8 cellular contexts compared by ENCODE assay signal in the genomic region with DNA sequence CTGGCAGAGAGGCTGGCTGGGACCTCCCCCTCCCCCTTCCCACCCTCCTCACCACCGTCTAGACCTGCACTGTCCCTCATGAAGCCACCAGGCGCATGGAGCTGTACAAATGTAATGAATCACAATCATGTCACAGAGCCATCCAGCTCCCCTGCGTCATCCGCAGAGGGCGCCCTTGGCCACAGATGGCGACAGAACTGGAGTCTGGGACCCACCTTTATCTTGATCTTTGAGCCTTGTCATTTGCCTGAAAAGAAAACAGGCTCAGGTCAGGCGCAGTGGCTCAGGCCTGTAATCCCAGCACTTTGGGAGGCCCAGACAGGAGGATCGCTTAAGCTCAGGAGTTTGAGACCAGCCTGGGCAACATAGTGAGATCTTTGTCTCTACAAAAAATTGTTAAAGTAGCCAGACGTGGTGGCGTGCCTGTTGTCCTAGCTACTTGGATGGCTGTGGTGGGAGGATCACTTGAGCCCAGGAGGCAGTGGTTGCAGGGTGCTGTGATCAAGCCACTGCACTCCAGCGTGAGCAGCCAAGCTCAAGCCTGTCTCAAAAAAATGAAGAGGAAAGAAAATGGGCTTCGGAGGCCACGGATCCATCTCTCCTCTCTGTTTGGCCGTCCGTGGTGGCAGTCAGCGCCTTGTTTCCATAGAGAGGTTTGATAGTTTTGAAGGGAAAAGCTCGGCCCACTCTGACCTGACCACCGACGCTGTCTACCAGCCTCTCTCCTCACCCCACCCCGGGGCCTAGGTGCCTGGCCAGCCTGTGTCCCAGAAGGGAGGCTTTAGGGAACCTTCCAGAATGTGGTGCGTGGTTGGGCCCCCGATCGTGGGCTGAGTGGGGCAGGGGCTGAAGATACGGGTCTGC. TPM values are rescaled to one million over a fixed set of nuclear protein-coding genes. Genes with fewer than 3 reads are reported as not detected.
DNase-seq lines count a peak whose midpoint lies in the region; ATAC-seq and TF ChIP-seq lines count a peak whose summit lies in the region.

No MANE protein-coding gene starts in this region.

- H3K4me1 Mint-ChIP-seq in activated T-cell treated with anti-CD3 and anti-CD28 coated beads, Interleukin-2, amount 50 U/mL, for 72 hours (ENCODE audit: low read depth): no peaks in the 10 kb centered on the region

- no peak overlapping the region for H3K4me3 ChIP-seq in DND-41 (ENCODE audit: low read depth in 1 of 2, low read length in 2 of 2)

- H4K20me1 ChIP-seq in DND-41 (ENCODE audit: insufficient read depth, low read length): peaks cover 20% of the 10 kb centered on the region

- no peaks in the 10 kb centered on the region for H3K27me3 ChIP-seq in DND-41 (ENCODE audit: insufficient read depth, low read length, poor library complexity)

- H3K36me3 ChIP-seq in DND-41 (ENCODE audit: insufficient read depth, low read length): no peaks in the 10 kb centered on the region

- DNase-seq in DND-41: peak; percentile 76
- DNase-seq in H4 (ENCODE audit: low spot score): peak; percentile 43
- DNase-seq in NCI-H510A treated with DMSO at 0.1 percent for 48 hours (lab: John Stamatoyannopoulos, UW): peak; percentile 56
- DNase-seq in activated T-cell treated with anti-CD3 and anti-CD28 coated beads, Interleukin-2, amount 50 U/mL, for 72 hours: peak; percentile 60 to 65
- no peak for DNase-seq in left lobe of liver (ENCODE audit: low spot score)
- no peak for DNase-seq in Right ventricle myocardium superior
- no peak for DNase-seq in mucosa of gallbladder (ENCODE audit: low spot score)

- H3K27ac ChIP-seq in DND-41 (ENCODE audit: low read length): no peak overlapping the region

- TF ChIP-seq CTCF in DND-41 (IDR thresholded peaks at IDR 0.05; ENCODE audit: borderline replicate concordance, extremely low read depth, low read length, poor library complexity, severe bottlenecking): peak; percentile 87

- intact Hi-C loops in Right ventricle myocardium superior (cut with DNase I): no loop called here

- no peak overlapping the region for H3K27ac Mint-ChIP-seq in activated T-cell treated with anti-CD3 and anti-CD28 coated beads, Interleukin-2, amount 50 U/mL, for 72 hours

- peak overlapping the region; percentile 14; the same call in 1 of the 2 replicates for H3K9ac ChIP-seq in DND-41 (ENCODE audit: low read depth, low read length)

- no peaks in the 10 kb centered on the region for H3K9me3 Mint-ChIP-seq in activated T-cell treated with anti-CD3 and anti-CD28 coated beads, Interleukin-2, amount 50 U/mL, for 72 hours

- peak overlapping the region in 1 of 2 donors; percentile 55 for H3K4me3 Mint-ChIP-seq in activated T-cell treated with anti-CD3 and anti-CD28 coated beads, Interleukin-2, amount 50 U/mL, for 72 hours

- no peak overlapping the region for H3K4me2 ChIP-seq in DND-41 (ENCODE audit: insufficient read depth, low read length)

- peak; percentile 72 for ATAC-seq in DND-41 (ENCODE audit: insufficient read depth, low read depth)
- ATAC-seq in activated T-cell treated with anti-CD3 and anti-CD28 coated beads, Interleukin-2, amount 50 U/mL, for 72 hours (replicated peaks in 1 of 2): peak; percentile 61 to 66
- ATAC-seq in left lobe of liver: peak; percentile 82
- ATAC-seq in Right ventricle myocardium superior (ENCODE audit: poor library complexity): no peak
- ATAC-seq in HG03342 (IDR thresholded peaks at IDR 0.05; ENCODE audit: unreplicated experiment): no peak

- H3K27me3 Mint-ChIP-seq in activated T-cell treated with anti-CD3 and anti-CD28 coated beads, Interleukin-2, amount 50 U/mL, for 72 hours (ENCODE audit: low read depth): no peaks in the 10 kb centered on the region

- H3K9me3 ChIP-seq in DND-41 (ENCODE audit: insufficient read depth, low read length, severe bottlenecking): no peaks in the 10 kb centered on the region

- no peaks in the 10 kb centered on the region for H3K79me2 ChIP-seq in DND-41 (ENCODE audit: insufficient read depth, low read length)

- no peak overlapping the region for H2AFZ ChIP-seq in DND-41 (ENCODE audit: low read depth, low read length)

- no peaks in the 10 kb centered on the region for H3K36me3 Mint-ChIP-seq in activated T-cell treated with anti-CD3 and anti-CD28 coated beads, Interleukin-2, amount 50 U/mL, for 72 hours (ENCODE audit: insufficient read depth in 2 of 2)

- peaks cover 15% of the 10 kb centered on the region for H3K4me1 ChIP-seq in DND-41 (ENCODE audit: insufficient read depth, low read length)

RNA-seq across cellular contexts. Expression of a gene that starts 6.2 kb away (rescaled TPM):
- not detected in 2 replicates for total RNA-seq in H4 (2014; rRNA removed; shearing (Covaris generic))
- total RNA-seq in activated T-cell treated with anti-CD3 and anti-CD28 coated beads, Interleukin-2, amount 50 U/mL, for 72 hours: under 1 TPM; 0.31 to 0.46 TPM
- 4.0 TPM for total RNA-seq in left lobe of liver
- 2.7 TPM for total RNA-seq in Right ventricle myocardium superior
- 3.6 TPM for total RNA-seq in mucosa of gallbladder

RNA-seq across cellular contexts. Expression of a gene that starts 18.4 kb away (rescaled TPM):
- 30.9 and 43.8 TPM in 2 replicates for total RNA-seq in H4 (2014; rRNA removed; shearing (Covaris generic))
- 10 to 100 TPM; 42.9 to 44.9 TPM for total RNA-seq in activated T-cell treated with anti-CD3 and anti-CD28 coated beads, Interleukin-2, amount 50 U/mL, for 72 hours
- 49.5 TPM for total RNA-seq in left lobe of liver
- 17.8 TPM for total RNA-seq in Right ventricle myocardium superior
- total RNA-seq in mucosa of gallbladder: 50.8 TPM

RNA-seq across cellular contexts. Expression of a gene that starts 26.7 kb away (rescaled TPM):
- total RNA-seq in H4 (2014; rRNA removed; shearing (Covaris generic)): 33.9 and 34.2 TPM in 2 replicates
- total RNA-seq in activated T-cell treated with anti-CD3 and anti-CD28 coated beads, Interleukin-2, amount 50 U/mL, for 72 hours: 10 to 100 TPM; 14.1 to 14.7 TPM
- total RNA-seq in left lobe of liver: 5.5 TPM
- total RNA-seq in Right ventricle myocardium superior: 10.2 TPM
- 8.9 TPM for total RNA-seq in mucosa of gallbladder

RNA-seq across cellular contexts. Expression of a gene that starts 38.6 kb away (rescaled TPM):
- total RNA-seq in H4 (2014; rRNA removed; shearing (Covaris generic)): 10.3 and 11.7 TPM in 2 replicates
- 1 to 10 TPM; 4.4 to 4.9 TPM for total RNA-seq in activated T-cell treated with anti-CD3 and anti-CD28 coated beads, Interleukin-2, amount 50 U/mL, for 72 hours
- 6.2 TPM for total RNA-seq in left lobe of liver
- total RNA-seq in Right ventricle myocardium superior: 6.1 TPM
- 8.2 TPM for total RNA-seq in mucosa of gallbladder

Comparison
In these comparisons a context has a peak if more than half of its experiments do, and no peak if none do; other contexts are left out.
1. ATAC-seq: peak in DND-41 (single experiment), activated T-cell treated with anti-CD3 and anti-CD28 coated beads, Interleukin-2, amount 50 U/mL, for 72 hours (2 of 2) and left lobe of liver (single experiment); none in Right ventricle myocardium superior (single experiment) and HG03342 (single experiment).
2. DNase-seq: peak in DND-41 (single experiment), H4 (single experiment), NCI-H510A treated with DMSO at 0.1 percent for 48 hours (single experiment) and activated T-cell treated with anti-CD3 and anti-CD28 coated beads, Interleukin-2, amount 50 U/mL, for 72 hours (2 of 2); none in left lobe of liver (single experiment), Right ventricle myocardium superior (single experiment) and mucosa of gallbladder (single experiment).